ENCODE assay signal across 1 cellular context in the genomic region with DNA sequence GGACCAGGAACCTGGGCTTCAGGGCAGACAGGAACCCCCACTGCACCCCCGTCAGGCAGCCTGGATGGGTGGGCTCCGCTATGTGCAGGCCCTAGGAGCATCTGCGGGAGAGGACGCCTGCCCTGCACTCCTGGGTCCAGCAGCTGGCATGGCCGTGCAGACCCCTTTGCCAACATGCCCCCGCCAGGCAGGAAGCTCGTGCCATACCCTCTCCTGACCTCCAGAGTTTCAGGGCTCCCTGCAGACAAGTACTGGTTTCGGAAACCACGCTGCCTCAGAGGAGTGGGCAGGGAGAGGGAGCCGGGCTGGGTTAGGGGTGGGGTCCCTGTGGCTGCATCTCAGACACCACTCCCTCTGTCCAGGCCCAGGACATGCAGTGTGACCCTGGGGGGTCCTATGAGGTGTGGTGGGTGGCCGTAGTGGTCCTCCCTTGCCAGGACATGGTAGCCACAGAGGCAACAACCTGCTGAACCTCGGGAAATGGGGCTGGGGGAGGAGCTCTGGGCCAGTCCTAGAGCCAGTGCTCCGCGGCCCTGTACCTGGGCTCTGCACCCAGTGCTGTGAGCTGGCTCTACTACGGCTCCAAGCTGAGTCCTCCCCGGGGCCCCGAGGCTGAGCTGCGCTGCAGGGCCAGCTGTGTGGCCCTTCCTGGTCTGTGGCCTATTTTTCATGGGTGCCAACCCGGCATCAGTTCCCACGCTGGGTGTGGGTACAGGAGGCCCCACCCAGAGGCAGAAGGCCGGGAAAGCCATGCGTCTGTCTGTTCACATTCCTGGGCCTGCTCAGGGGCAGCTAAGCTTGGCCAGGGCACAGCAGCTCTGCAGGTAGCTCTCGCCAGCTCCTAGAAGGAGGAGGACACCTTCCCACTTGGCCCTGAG.
A peak's percentile ranks its signal among the peaks of the same experiment; 100 is the strongest.
TF ChIP-seq lines count a peak whose summit lies in the region.

No MANE protein-coding gene starts in this region.

TF ChIP-seq in HEK293, 187 proteins besides CTCF, POLR2A, EP300 and RAD21 (continued from another document):
- TF ChIP-seq ZNF560 (tag by site-specific recombination; IDR thresholded peaks at IDR 0.05; ENCODE audit: borderline replicate concordance), result no peak
- peak; percentile 41; the same call in 1 of the 2 replicates for TF ChIP-seq KLF1 (tag by site-specific recombination; IDR thresholded peaks at IDR 0.05)
- TF ChIP-seq, protein P1, sequence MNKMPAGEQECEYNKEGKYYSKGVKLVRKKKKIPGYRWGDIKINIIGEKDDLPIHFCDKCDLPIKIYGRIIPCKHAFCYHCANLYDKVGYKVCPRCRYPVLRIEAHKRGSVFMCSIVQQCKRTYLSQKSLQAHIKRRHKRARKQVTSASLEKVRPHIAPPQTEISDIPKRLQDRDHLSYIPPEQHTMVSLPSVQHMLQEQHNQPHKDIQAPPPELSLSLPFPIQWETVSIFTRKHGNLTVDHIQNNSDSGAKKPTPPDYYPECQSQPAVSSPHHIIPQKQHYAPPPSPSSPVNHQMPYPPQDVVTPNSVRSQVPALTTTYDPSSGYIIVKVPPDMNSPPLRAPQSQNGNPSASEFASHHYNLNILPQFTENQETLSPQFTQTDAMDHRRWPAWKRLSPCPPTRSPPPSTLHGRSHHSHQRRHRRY (tag by site-specific recombination; IDR thresholded peaks at IDR 0.05), result no peak
- no peak for TF ChIP-seq WT1 (tag by site-specific recombination; IDR thresholded peaks at IDR 0.05)
- TF ChIP-seq ZNF514 (tag by site-specific recombination; IDR thresholded peaks at IDR 0.05), result no peak
- no peak for TF ChIP-seq ZNF600 (tag by site-specific recombination; IDR thresholded peaks at IDR 0.05)
- TF ChIP-seq, protein P2, sequence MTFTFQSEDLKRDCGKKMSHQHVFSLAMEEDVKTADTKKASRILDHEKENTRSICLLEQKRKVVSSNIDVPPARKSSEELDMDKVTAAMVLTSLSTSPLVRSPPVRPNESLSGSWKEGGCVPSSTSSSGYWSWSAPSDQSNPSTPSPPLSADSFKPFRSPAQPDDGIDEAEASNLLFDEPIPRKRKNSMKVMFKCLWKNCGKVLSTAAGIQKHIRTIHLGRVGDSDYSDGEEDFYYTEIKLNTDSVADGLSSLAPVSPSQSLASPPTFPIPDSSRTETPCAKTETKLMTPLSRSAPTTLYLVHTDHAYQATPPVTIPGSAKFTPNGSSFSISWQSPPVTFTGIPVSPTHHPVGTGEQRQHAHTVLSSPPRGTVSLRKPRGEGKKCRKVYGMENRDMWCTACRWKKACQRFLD (tag by site-specific recombination; IDR thresholded peaks at IDR 0.05), result no peak
- no peak for TF ChIP-seq ZNF2 (tag by site-specific recombination; IDR thresholded peaks at IDR 0.05)
- TF ChIP-seq, protein P3, sequence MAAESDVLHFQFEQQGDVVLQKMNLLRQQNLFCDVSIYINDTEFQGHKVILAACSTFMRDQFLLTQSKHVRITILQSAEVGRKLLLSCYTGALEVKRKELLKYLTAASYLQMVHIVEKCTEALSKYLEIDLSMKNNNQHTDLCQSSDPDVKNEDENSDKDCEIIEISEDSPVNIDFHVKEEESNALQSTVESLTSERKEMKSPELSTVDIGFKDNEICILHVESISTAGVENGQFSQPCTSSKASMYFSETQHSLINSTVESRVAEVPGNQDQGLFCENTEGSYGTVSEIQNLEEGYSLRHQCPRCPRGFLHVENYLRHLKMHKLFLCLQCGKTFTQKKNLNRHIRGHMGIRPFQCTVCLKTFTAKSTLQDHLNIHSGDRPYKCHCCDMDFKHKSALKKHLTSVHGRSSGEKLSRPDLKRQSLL (tag by site-specific recombination; IDR thresholded peaks at IDR 0.05), result peak; percentile 68
